Comparison of ENCODE assay signal across 21 cellular contexts in genomic region chr21:42384999-42385398, GRCh38. TPM values are rescaled to one million over a fixed set of nuclear protein-coding genes. Genes with fewer than 3 reads are reported as not detected.
A peak's percentile ranks its signal among the peaks of the same experiment; 100 is the strongest.
DNase-seq lines count a peak whose midpoint lies in the region; ATAC-seq, FAIRE-seq and TF ChIP-seq lines count a peak whose summit lies in the region.
"Had no signal": no experiment of that assay in that cellular context is flagged by ENCODE, and none has a peak within 500 bp of the region (broad histone marks: within the 10 kb centered on the region; RNA-seq: fewer than 3 reads in every experiment).

No MANE protein-coding gene starts in this region.

- peak overlapping the region; percentile 22 to 76 for H3K27ac ChIP-seq in small intestine (ENCODE audit: low read depth in 1 of 2, low read length in 1 of 2)
- H3K27ac ChIP-seq: GM23248, lower lobe of right lung, WERI-Rb-1 had no signal

- peak overlapping the region; percentile 60 for H3K27ac Mint-ChIP-seq in central memory CD8-positive, alpha-beta T cell (ENCODE audit: low read depth)

- in situ Hi-C loops in GM13976 (cut with MboI; ENCODE audit: low sequenced_read_pairs, unreplicated experiment): no loop called here

- H3K36me3 Mint-ChIP-seq in central memory CD8-positive, alpha-beta T cell (ENCODE audit: insufficient read depth): no peaks in the 10 kb centered on the region

- no peaks in the 10 kb centered on the region for H3K27me3 Mint-ChIP-seq in central memory CD8-positive, alpha-beta T cell

- H3K9me3 ChIP-seq in small intestine (ENCODE audit: control insufficient read depth, low read depth): no peaks in the 10 kb centered on the region
- H3K9me3 ChIP-seq: lower lobe of right lung had no signal

- 62 to 74% (median 72%) methylated on average over 3 of the region's 3 CpGs for WGBS in small intestine, 3 donors

- DNase-seq in SKM-1 treated with dmso at 0.1 percent for 144 hours (lab: John Stamatoyannopoulos, UW; ENCODE audit: unreplicated experiment) (peak; percentile 1), SKM-1 (lab: John Stamatoyannopoulos, UW; ENCODE audit: unreplicated experiment) (no peak), NOMO-1 treated with DMSO at 0.1 percent for 48 hours (lab: John Stamatoyannopoulos, UW; ENCODE audit: unreplicated experiment) (peak; percentile 34), small intestine (peak; percentile 86), DMS 273 treated with DMSO at 0.1 percent for 48 hours (lab: John Stamatoyannopoulos, UW) (no peak), GM13976 (ENCODE audit: low spot score) (no peak)
- DNase-seq in central memory CD8-positive, alpha-beta T cell (ENCODE audit: low spot score in 2 of 2): no peak
- no peak for DNase-seq in stimulated activated CD4-positive, alpha-beta T cell treated with anti-CD3 and anti-CD28 coated beads, Interleukin-15, amount 100 ng/mL, for 24 hours
- DNase-seq: 8988T; amygdala; cortex of kidney; GM23248; lower lobe of right lung; NCI-H1694 treated with DMSO at 0.1 percent for 48 hours; NCI-H82; SHP77; stimulated activated CD4-positive, alpha-beta T cell treated with anti-CD3 and anti-CD28 coated beads, Interleukin-4, amount 100 ng/mL, for 4 hours; stimulated activated naive CD4-positive, alpha-beta T cell; WERI-Rb-1 had no signal

- no peaks in the 10 kb centered on the region for H3K27me3 ChIP-seq in small intestine (ENCODE audit: control insufficient read depth in 2 of 2, insufficient read depth in 2 of 2, low read length in 2 of 2)

- no peaks in the 10 kb centered on the region for H3K36me3 ChIP-seq in small intestine (ENCODE audit: control insufficient read depth in 2 of 2, insufficient read depth in 2 of 2, low read length in 2 of 2)
- H3K36me3 ChIP-seq: lower lobe of right lung, WERI-Rb-1 had no signal

- H3K4me3 Mint-ChIP-seq in central memory CD8-positive, alpha-beta T cell: no peak overlapping the region

- no peak for TF ChIP-seq CTCF in GM13976 (IDR thresholded peaks at IDR 0.05; ENCODE audit: borderline replicate concordance, control extremely low read depth, extremely low read depth, insufficient read depth, missing control alignments)

- ATAC-seq in central memory CD8-positive, alpha-beta T cell (replicated peaks; ENCODE audit: extremely low read depth, poor library complexity, severe bottlenecking): no peak
- ATAC-seq: lower lobe of right lung, sciatic nerve had no signal

- H3K4me1 Mint-ChIP-seq in central memory CD8-positive, alpha-beta T cell: peaks cover 6% of the 10 kb centered on the region

- no peak overlapping the region for H3K4me3 ChIP-seq in small intestine (ENCODE audit: low read depth in 1 of 2, low read length in 2 of 2)
- H3K4me3 ChIP-seq: GM23248, lower lobe of right lung had no signal

- peaks cover 12% of the 10 kb centered on the region for H3K9me3 Mint-ChIP-seq in central memory CD8-positive, alpha-beta T cell

- no peak for FAIRE-seq in small intestine (lab: Jason Lieb, UNC)
- FAIRE-seq: D721Med had no signal

- peaks cover 3 to 9% of the 10 kb centered on the region in 2 donors for H3K4me1 ChIP-seq in small intestine (ENCODE audit: control insufficient read depth in 2 of 2, insufficient read depth in 1 of 2, low read depth in 1 of 2, low read length in 1 of 2)
- H3K4me1 ChIP-seq: lower lobe of right lung had no signal

RNA-seq across cellular contexts. Expression of gene TMPRSS3, which starts 10.9 kb away (rescaled TPM):
- polyA plus RNA-seq in small intestine: 1 to 10 TPM; 1.1 to 9.2 (median 1.1) TPM
- polyA plus RNA-seq: GM23248 had no signal

RNA-seq across cellular contexts. Expression of gene TFF1, which starts 18.7 kb away (rescaled TPM):
- 100 to 1,000 TPM; 130 to 187 (median 144) TPM for polyA plus RNA-seq in small intestine
- polyA plus RNA-seq: GM23248 had no signal

RNA-seq across cellular contexts. Expression of gene UBASH3A, which starts 18.7 kb away (rescaled TPM):
- polyA plus RNA-seq in small intestine: 1 to 10 TPM in 1 of 3 donors, under 1 TPM in 2; 0.42 to 2.4 (median 0.67) TPM
- polyA plus RNA-seq: GM23248 had no signal

RNA-seq across cellular contexts. Expression of gene TFF2, which starts 34.2 kb away (rescaled TPM):
- 1 to 10 TPM in 2 of 3 donors, not detected in 1; 1.4 to 5.0 TPM for polyA plus RNA-seq in small intestine
- polyA plus RNA-seq: GM23248 had no signal

Comparison
In these comparisons a context has a peak if more than half of its experiments do, and no peak if none do; other contexts are left out.
1. DNase-seq: peak in SKM-1 treated with dmso at 0.1 percent for 144 hours (single experiment), NOMO-1 treated with DMSO at 0.1 percent for 48 hours (single experiment) and small intestine (single experiment); none in SKM-1 (single experiment), central memory CD8-positive, alpha-beta T cell (0 of 2), DMS 273 treated with DMSO at 0.1 percent for 48 hours (single experiment), GM13976 (single experiment) and stimulated activated CD4-positive, alpha-beta T cell treated with anti-CD3 and anti-CD28 coated beads, Interleukin-15, amount 100 ng/mL, for 24 hours (single experiment).